In genomic region chrX:9628779-9629493, GRCh38 we compare ENCODE assay signal across 26 cellular contexts.
DNase-seq lines count a peak whose midpoint lies in the region; ATAC-seq, FAIRE-seq and TF ChIP-seq lines count a peak whose summit lies in the region.
"Had no signal": no experiment of that assay in that cellular context is flagged by ENCODE, and none has a peak within 500 bp of the region (broad histone marks: within the 10 kb centered on the region; RNA-seq: fewer than 3 reads in every experiment).

No MANE protein-coding gene starts in this region.

- H3K9me3 Mint-ChIP-seq in mesothelial cell of epicardium = peaks cover 15% of the 10 kb centered on the region
- H3K9me3 Mint-ChIP-seq: CD4-positive, CD25-positive, alpha-beta regulatory T cell; GM23338 had no signal

- no peak overlapping the region for H2BK12ac ChIP-seq in H1 (ENCODE audit: low read depth, low read length)
- H2BK12ac ChIP-seq in mesenchymal stem cell (ENCODE audit: low read length in 2 of 2) = no peak overlapping the region

- H2BK20ac ChIP-seq in H1 (ENCODE audit: low read length) = no peak overlapping the region

- no peak overlapping the region for H3K56ac ChIP-seq in H1 (replicated peaks; ENCODE audit: insufficient read length, low read depth, low read length)

- H3K4me1 Mint-ChIP-seq in mesothelial cell of epicardium = peaks cover 2% of the 10 kb centered on the region

- H2BK120ac ChIP-seq in H1 (replicated peaks; ENCODE audit: low read depth, low read length) (no peak overlapping the region), mesenchymal stem cell (ENCODE audit: low read depth, low read length) (no peak overlapping the region)

- no peaks in the 10 kb centered on the region for H3K79me1 ChIP-seq in H1 (ENCODE audit: low read depth, low read length)
- H3K79me1 ChIP-seq in mesenchymal stem cell (replicated peaks; ENCODE audit: low read length, poor library complexity, severe bottlenecking) = peaks cover 12% of the 10 kb centered on the region

- H3K36me3 Mint-ChIP-seq in mesothelial cell of epicardium = no peaks in the 10 kb centered on the region
- H3K36me3 Mint-ChIP-seq: CD4-positive, CD25-positive, alpha-beta regulatory T cell had no signal

- TF ChIP-seq POLR2A in H1 (IDR thresholded peaks at IDR 0.05; ENCODE audit: control extremely low read depth in 1 of 2, low read depth in 2 of 2, low read length in 2 of 2) (no peak), tibial nerve (IDR thresholded peaks at IDR 0.05) (no peak)

- H4K91ac ChIP-seq in H1 (replicated peaks; ENCODE audit: insufficient read length, low read length) (no peak overlapping the region), mesenchymal stem cell (ENCODE audit: low read length) (no peak overlapping the region)

- H3K14ac ChIP-seq in H1 (ENCODE audit: insufficient read length) = no peak overlapping the region
- H3K14ac ChIP-seq in mesenchymal stem cell (ENCODE audit: low read length in 2 of 2) = no peak overlapping the region

- no peaks in the 10 kb centered on the region for H4K20me1 ChIP-seq in H1 (replicated peaks in 1 of 2; ENCODE audit: control insufficient read depth in 1 of 2, insufficient read depth in 2 of 2, low read length in 2 of 2)

- no peak overlapping the region for H2BK5ac ChIP-seq in H1 (ENCODE audit: low read depth, low read length)
- H2BK5ac ChIP-seq in mesenchymal stem cell (ENCODE audit: low read depth, low read length, poor library complexity, severe bottlenecking) = no peak overlapping the region

- H2AFZ ChIP-seq in H1 (ENCODE audit: low read length) (no peak overlapping the region), mesenchymal stem cell (ENCODE audit: low read depth, low read length) (no peak overlapping the region)
- H2AFZ ChIP-seq: GM23338 had no signal

- no peak overlapping the region for H3K4me3 Mint-ChIP-seq in mesothelial cell of epicardium
- H3K4me3 Mint-ChIP-seq: CD4-positive, CD25-positive, alpha-beta regulatory T cell; GM23338 had no signal

- H3K27ac ChIP-seq in 22Rv1 = peak overlapping the region; percentile 55
- H3K27ac ChIP-seq in H1 (ENCODE audit: low read depth, low read length) = no peak overlapping the region
- H3K27ac ChIP-seq in mesenchymal stem cell (ENCODE audit: low read length, poor library complexity, severe bottlenecking) = no peak overlapping the region
- H3K27ac ChIP-seq in tibial nerve = no peak overlapping the region

- POLR2A ChIA-PET in H1 (lab: Charles Lee; ENCODE audit: partially characterized antibody) = no interaction called here

- no peaks in the 10 kb centered on the region for H3K9me3 ChIP-seq in H1 (ENCODE audit: insufficient read depth in 2 of 2, low read depth in 1 of 2, low read length in 1 of 2)
- H3K9me3 ChIP-seq in mesenchymal stem cell (ENCODE audit: control insufficient read depth, low read length) = no peaks in the 10 kb centered on the region
- no peaks in the 10 kb centered on the region for H3K9me3 ChIP-seq in tibial nerve
- H3K9me3 ChIP-seq: BE2C, Caco-2 had no signal

- no peak overlapping the region for H4K8ac ChIP-seq in H1 (ENCODE audit: extremely low read depth, insufficient read depth, low read length)
- H4K8ac ChIP-seq in mesenchymal stem cell (ENCODE audit: low read length) = no peak overlapping the region

- DNase-seq in HuH-7 (ENCODE audit: low spot score) (peak; percentile 8), H1 (ENCODE audit: low read depth in 1 of 2, low spot score in 2 of 2) (no peak), mesenchymal stem cell (no peak), tibial nerve (ENCODE audit: low spot score in 2 of 2) (no peak), mesothelial cell of epicardium (ENCODE audit: low spot score in 2 of 2, unreplicated experiment in 2 of 2) (no peak)
- no peak for DNase-seq in stimulated activated CD4-positive, alpha-beta T cell treated with anti-CD3 and anti-CD28 coated beads, Interleukin-2, amount 100 ng/mL, for 24 hours
- DNase-seq: BE2C; Caco-2; CD4-positive, CD25-positive, alpha-beta regulatory T cell; DMS 273 treated with DMSO at 0.1 percent for 48 hours; DMS79 treated with DMSO at 0.1 percent for 48 hours; HCEC 1CT; Karpas-422; NCI-H1417; NCI-H1694 treated with DMSO at 0.1 percent for 48 hours; NCI-H2081 treated with DMSO at 0.1 percent for 48 hours; NCI-H2171 treated with DMSO at 0.1 percent for 48 hours; NCI-H524 treated with DMSO at 0.1 percent for 48 hours; NCI-H82 had no signal

- H2AK5ac ChIP-seq in H1 (ENCODE audit: low read depth, low read length) (no peak overlapping the region), mesenchymal stem cell (ENCODE audit: low read length, severe bottlenecking) (no peak overlapping the region)

- TF ChIP-seq RAD21 in H1 (IDR thresholded peaks at IDR 0.05 in 1 of 2, conservative IDR thresholded peaks at IDR 0.05 in 1 of 2; ENCODE audit: low read depth in 2 of 2, low read length in 2 of 2) = no peak

- H3K36me3 ChIP-seq in H1 (ENCODE audit: control insufficient read depth in 2 of 4, insufficient read depth in 4 of 4, low read length in 3 of 4) (no peaks in the 10 kb centered on the region), mesenchymal stem cell (ENCODE audit: control insufficient read depth in 1 of 2, insufficient read depth in 2 of 2, low read depth in 1 of 2, low read length in 2 of 2) (peaks cover 0 to 2% of the 10 kb centered on the region in 2 experiments), tibial nerve (no peaks in the 10 kb centered on the region)
- H3K36me3 ChIP-seq: BE2C had no signal

- no peaks in the 10 kb centered on the region; a peak in 1 of 7 replicates for H3K4me1 ChIP-seq in H1 (replicated peaks in 1 of 4; ENCODE audit: control insufficient read depth in 3 of 4, insufficient read depth in 4 of 4, low read length in 3 of 4)
- H3K4me1 ChIP-seq in mesenchymal stem cell (ENCODE audit: control insufficient read depth, insufficient read depth, low read depth, low read length) = peaks cover 3% of the 10 kb centered on the region
- H3K4me1 ChIP-seq in tibial nerve = peaks cover 0 to 6% (median 0%) of the 10 kb centered on the region in 4 donors
- H3K4me1 ChIP-seq: BE2C, Caco-2 had no signal

- no peak overlapping the region for H3K9ac ChIP-seq in H1 (replicated peaks in 1 of 4; ENCODE audit: extremely low read depth in 1 of 4, low read depth in 3 of 4, low read length in 3 of 4)
- no peak overlapping the region for H3K9ac ChIP-seq in mesenchymal stem cell (ENCODE audit: low read length)

- TF ChIP-seq CTCF in 22Rv1 (IDR thresholded peaks at IDR 0.05) = no peak
- no peak for TF ChIP-seq CTCF in H1 (IDR thresholded peaks at IDR 0.05; ENCODE audit: control extremely low read depth in 1 of 3, insufficient read depth in 1 of 3, low read depth in 1 of 3, low read length in 3 of 3)
- no peak for TF ChIP-seq CTCF in tibial nerve (IDR thresholded peaks at IDR 0.05)
- no peak for TF ChIP-seq CTCF in mesothelial cell of epicardium (IDR thresholded peaks at IDR 0.05; ENCODE audit: unreplicated experiment)

- H3K23ac ChIP-seq in H1 (ENCODE audit: insufficient read length) (no peak overlapping the region), mesenchymal stem cell (ENCODE audit: low read length in 2 of 2) (no peak overlapping the region)

- peaks cover 0 to 9% of the 10 kb centered on the region in 2 experiments; a peak in 1 of 4 replicates for H3K79me2 ChIP-seq in H1 (ENCODE audit: control insufficient read depth in 1 of 2, insufficient read depth in 2 of 2, low read length in 2 of 2)

- CTCF ChIA-PET in H1 (lab: Charles Lee; ENCODE audit: partially characterized antibody) = no interaction called here

- H3K4ac ChIP-seq in H1 (replicated peaks; ENCODE audit: insufficient read length, low read depth, low read length) (no peak overlapping the region), mesenchymal stem cell (ENCODE audit: low read depth in 1 of 2, low read length in 2 of 2) (no peak overlapping the region)

- H3K27ac Mint-ChIP-seq in mesothelial cell of epicardium = no peak overlapping the region
- H3K27ac Mint-ChIP-seq: CD4-positive, CD25-positive, alpha-beta regulatory T cell; GM23338 had no signal

- H3K18ac ChIP-seq in H1 (ENCODE audit: extremely low read depth, low read length) = no peak overlapping the region
- peak overlapping the region; percentile 12 for H3K18ac ChIP-seq in mesenchymal stem cell (ENCODE audit: low read depth in 1 of 2, low read length in 2 of 2)

- H3K27me3 Mint-ChIP-seq in mesothelial cell of epicardium (ENCODE audit: low read depth) = no peaks in the 10 kb centered on the region
- H3K27me3 Mint-ChIP-seq: CD4-positive, CD25-positive, alpha-beta regulatory T cell had no signal

- H3K4me2 ChIP-seq in H1 (ENCODE audit: insufficient read depth in 1 of 2, low read depth in 2 of 2, low read length in 2 of 2) (no peak overlapping the region), mesenchymal stem cell (ENCODE audit: low read length, poor library complexity, severe bottlenecking) (no peak overlapping the region)
- H3K4me2 ChIP-seq: GM23338 had no signal

- H3K4me3 ChIP-seq in H1 (ENCODE audit: extremely low read depth in 1 of 4, insufficient read depth in 2 of 4, low read depth in 3 of 4, low read length in 4 of 4) = no peak overlapping the region
- H3K4me3 ChIP-seq in mesenchymal stem cell (ENCODE audit: insufficient read depth in 1 of 2, low read depth in 1 of 2, low read length in 2 of 2) = no peak overlapping the region
- no peak overlapping the region for H3K4me3 ChIP-seq in tibial nerve
- H3K4me3 ChIP-seq: GM12878, GM23338 had no signal

- TF ChIP-seq EP300 in H1 (IDR thresholded peaks at IDR 0.05; ENCODE audit: borderline replicate concordance in 1 of 2, low read depth in 2 of 2, low read length in 2 of 2) = no peak
- no peak for TF ChIP-seq EP300 in tibial nerve (IDR thresholded peaks at IDR 0.05)

- H2BK15ac ChIP-seq in H1 (ENCODE audit: low read length) (no peak overlapping the region), mesenchymal stem cell (ENCODE audit: low read depth, poor library complexity, severe bottlenecking) (no peak overlapping the region)

- FAIRE-seq in H1 (lab: Jason Lieb, UNC) = peak; percentile 71
- FAIRE-seq: A204.1, GM12878, HTR-8/SVneo had no signal

- ATAC-seq in HG03342 (IDR thresholded peaks at IDR 0.05; ENCODE audit: unreplicated experiment) = no peak
- ATAC-seq: GM12878, GM23338, Right ventricle myocardium inferior had no signal

- no peaks in the 10 kb centered on the region for H3K23me2 ChIP-seq in H1 (ENCODE audit: low read depth, low read length)

- H4K5ac ChIP-seq in H1 (ENCODE audit: insufficient read length, low read depth, low read length) = no peak overlapping the region

- H3K27me3 ChIP-seq in H1 (replicated peaks in 1 of 4; ENCODE audit: control insufficient read depth in 3 of 4, extremely low read depth in 1 of 4, insufficient read depth in 3 of 4, low read length in 3 of 4) (no peaks in the 10 kb centered on the region), mesenchymal stem cell (ENCODE audit: control insufficient read depth in 1 of 2, insufficient read depth in 1 of 2, low read length in 2 of 2) (peaks cover 0 to 3% of the 10 kb centered on the region in 2 experiments), tibial nerve (no peaks in the 10 kb centered on the region)
- H3K27me3 ChIP-seq: BE2C had no signal

- 89% methylated on average over 6 of the region's 6 CpGs; no CpG with 5 or more reads in 1 of the 2 experiments for WGBS in H1 (ENCODE audit: extremely low coverage in 1 of 2, insufficient coverage in 1 of 2, insufficient read length in 1 of 2, insufficient replicate concordance in 2 of 2, low coverage in 1 of 2, low lambda C conversion rate in 2 of 2, missing lambda C conversion rate in 1 of 2), 2 experiments
- WGBS in mesenchymal stem cell = 97% methylated on average over 5 of the region's 6 CpGs
- WGBS in tibial nerve, 2 donors = 95 to 100% methylated on average over 3 to 6 of the region's 6 CpGs
